12 cellular contexts compared by ENCODE assay signal in the genomic region with DNA sequence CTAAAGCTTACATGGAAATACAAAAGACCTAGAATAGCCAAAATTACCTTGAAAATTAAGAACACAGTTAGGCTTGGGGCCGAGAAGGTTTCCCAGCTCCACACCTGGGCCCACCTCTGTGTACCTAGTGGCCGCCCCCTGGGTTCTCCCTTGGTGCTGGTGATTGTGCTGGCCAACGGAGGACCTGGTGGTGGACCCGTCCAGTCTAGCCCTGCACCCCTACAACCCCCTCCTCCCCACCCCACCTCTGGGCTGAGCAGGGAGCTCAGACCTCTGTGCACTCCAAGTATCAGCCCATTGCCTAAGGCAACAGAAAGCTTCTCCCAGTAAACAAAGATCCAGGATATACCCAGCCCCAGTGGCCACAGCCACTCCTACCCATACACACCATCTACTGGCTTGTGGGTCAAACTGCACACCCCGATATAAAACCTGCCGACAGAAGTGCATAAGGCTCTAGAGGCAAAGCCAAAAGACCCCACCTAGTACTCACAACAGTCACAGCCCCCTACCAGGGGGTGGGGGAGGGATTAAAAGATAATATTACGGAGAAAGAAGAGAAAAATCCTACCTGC.
DNase-seq lines count a peak whose midpoint lies in the region; TF ChIP-seq lines count a peak whose summit lies in the region.
"Had no signal": no experiment of that assay in that cellular context is flagged by ENCODE, and none has a peak within 500 bp of the region (broad histone marks: within the 10 kb centered on the region; RNA-seq: fewer than 3 reads in every experiment).

No MANE protein-coding gene starts in this region.

- no peaks in the 10 kb centered on the region for H4K20me1 ChIP-seq in osteoblast (ENCODE audit: insufficient read depth, low read length)

- peak; percentile 63 for TF ChIP-seq CTCF in endodermal cell (conservative IDR thresholded peaks at IDR 0.05)
- TF ChIP-seq CTCF in osteoblast (IDR thresholded peaks at IDR 0.05; ENCODE audit: extremely low read depth, low read depth, low read length): peak; percentile 62
- TF ChIP-seq CTCF in transverse colon (IDR thresholded peaks at IDR 0.05): peak in 2 of 5 experiments; percentile 19 to 20

- TF ChIP-seq POLR2A in transverse colon (IDR thresholded peaks at IDR 0.05): no peak

- DNase-seq in DMS 273 (lab: John Stamatoyannopoulos, UW; ENCODE audit: unreplicated experiment) (peak; percentile 15), DMS 273 treated with DMSO at 0.1 percent for 48 hours (lab: John Stamatoyannopoulos, UW) (no peak), M059J (ENCODE audit: low read depth) (peak; percentile 24), endodermal cell (peak; percentile 65), osteoblast (ENCODE audit: insufficient read length, low spot score, missing footprints) (peak; percentile 74), transverse colon (no peak), substantia nigra (lab: John Stamatoyannopoulos, UW) (no peak), NOMO-1 (lab: John Stamatoyannopoulos, UW; ENCODE audit: unreplicated experiment in 2 of 2) (no peak)
- DNase-seq: NCI-H187 treated with DMSO at 0.1 percent for 48 hours; stimulated activated CD4-positive, alpha-beta T cell treated with anti-CD3 and anti-CD28 coated beads, Interleukin-4, amount 100 ng/mL, for 4 hours; T-helper 17 cell had no signal

- peaks cover 43% of the 10 kb centered on the region for H3K36me3 Mint-ChIP-seq in endodermal cell (ENCODE audit: low read depth)

- H3K4me3 ChIP-seq in endodermal cell (ENCODE audit: low read length) (no peak overlapping the region), osteoblast (ENCODE audit: insufficient read depth, low read length) (no peak overlapping the region), transverse colon (no peak overlapping the region)

- H3K27me3 ChIP-seq in endodermal cell (ENCODE audit: control insufficient read depth, insufficient read depth, low read length, poor library complexity, severe bottlenecking) (no peaks in the 10 kb centered on the region), osteoblast (ENCODE audit: insufficient read depth, low read length) (no peaks in the 10 kb centered on the region), transverse colon (no peaks in the 10 kb centered on the region)

- H2AFZ ChIP-seq in osteoblast (ENCODE audit: low read length): no peak overlapping the region

- H3K79me2 ChIP-seq in osteoblast (ENCODE audit: insufficient read depth, low read length): no peaks in the 10 kb centered on the region

- 97 to 100% methylated on average over 2 to 6 of the region's 7 CpGs for WGBS in endodermal cell (ENCODE audit: insufficient coverage in 1 of 2, insufficient read length in 1 of 2), 2 experiments
- WGBS in transverse colon (ENCODE audit: low coverage in 1 of 2), 2 donors: 96% methylated on average over 7 of the region's 7 CpGs; no CpG with 5 or more reads in 1 of the 2 donors

- in situ Hi-C loops in transverse colon (cut with MboI; ENCODE audit: low pct_ligation_motif_present in 1 of 4, low pct_unique_long_range_greater_than_20kb in 1 of 4, low sequenced_read_pairs in 3 of 4): loop anchor here (10.0 to 25.0 kb wide), 2 partner anchors 282 to 290 kb away; no protein-coding TSS in a partner anchor

- peaks cover 44% of the 10 kb centered on the region for H3K9me3 Mint-ChIP-seq in endodermal cell

- no peaks in the 10 kb centered on the region for H3K4me1 Mint-ChIP-seq in endodermal cell
- H3K4me1 Mint-ChIP-seq: T-helper 17 cell had no signal

- H3K9me3 ChIP-seq in endodermal cell (ENCODE audit: control insufficient read depth, low read length) (peaks cover 43% of the 10 kb centered on the region), osteoblast (ENCODE audit: low read depth, low read length) (no peaks in the 10 kb centered on the region), transverse colon (no peaks in the 10 kb centered on the region)

- H3K4me3 Mint-ChIP-seq in endodermal cell: no peak overlapping the region
- H3K4me3 Mint-ChIP-seq: T-helper 17 cell had no signal

- peaks cover 4% of the 10 kb centered on the region for H3K36me3 ChIP-seq in endodermal cell (ENCODE audit: control insufficient read depth, insufficient read depth, low read length)
- H3K36me3 ChIP-seq in osteoblast (ENCODE audit: insufficient read depth, low read length): no peaks in the 10 kb centered on the region
- no peaks in the 10 kb centered on the region for H3K36me3 ChIP-seq in transverse colon

- no peak overlapping the region for H3K9ac ChIP-seq in endodermal cell (ENCODE audit: extremely low read depth, low read length, poor library complexity, severe bottlenecking)

- H3K27ac Mint-ChIP-seq in endodermal cell: no peak overlapping the region
- H3K27ac Mint-ChIP-seq: T-helper 17 cell had no signal

- intact Hi-C loops in transverse colon (cut with DNase I; ENCODE audit: low total_unique reads): no loop called here

- H3K4me1 ChIP-seq in endodermal cell (ENCODE audit: control insufficient read depth, insufficient read depth, low read length) (no peaks in the 10 kb centered on the region), osteoblast (ENCODE audit: insufficient read depth, low read length) (no peaks in the 10 kb centered on the region), transverse colon (peaks cover 0 to 6% (median 5%) of the 10 kb centered on the region in 4 donors)

- H3K27ac ChIP-seq in endodermal cell (ENCODE audit: low read depth, low read length) (no peak overlapping the region), osteoblast (ENCODE audit: low read depth, low read length) (no peak overlapping the region), transverse colon (no peak overlapping the region), substantia nigra (ENCODE audit: low read depth, low read length, poor library complexity, severe bottlenecking) (no peak overlapping the region)
- H3K27ac ChIP-seq: 22Rv1 had no signal

- TF ChIP-seq EP300 in transverse colon (IDR thresholded peaks at IDR 0.05; ENCODE audit: low read depth): no peak

- H3K27me3 Mint-ChIP-seq in endodermal cell (ENCODE audit: insufficient read depth): no peaks in the 10 kb centered on the region
- H3K27me3 Mint-ChIP-seq: T-helper 17 cell had no signal

- no peak overlapping the region for H3K4me2 ChIP-seq in osteoblast (ENCODE audit: insufficient read depth, low read length)

Comparison
In these comparisons a context has a peak if more than half of its experiments do, and no peak if none do; other contexts are left out.
1. DNase-seq: peak in DMS 273 (single experiment), M059J (single experiment), endodermal cell (single experiment) and osteoblast (single experiment); none in DMS 273 treated with DMSO at 0.1 percent for 48 hours (single experiment), transverse colon (single experiment), substantia nigra (0 of 49) and NOMO-1 (0 of 2).